ENCODE assay signal across 19 cellular contexts in genomic region chr1:38564946-38565570, GRCh38.
DNase-seq lines count a peak whose midpoint lies in the region; ATAC-seq, FAIRE-seq and TF ChIP-seq lines count a peak whose summit lies in the region.
"Had no signal": no experiment of that assay in that cellular context is flagged by ENCODE, and none has a peak within 500 bp of the region (broad histone marks: within the 10 kb centered on the region; RNA-seq: fewer than 3 reads in every experiment).

No MANE protein-coding gene starts in this region.

- H3K4me3 Mint-ChIP-seq in activated T-helper 1 cell treated with anti-CD3 and anti-CD28 coated beads, Interleukin-12 subunit alpha, Interleukin-12 subunit beta, Interleukin-2, Interleukin-4 antibody, amounts not matched to agents 30 ng/mL and 10 ng/mL and 1 ng/mL, durations not matched to agents 14 hours and 24 hours and 36 hours: no peak overlapping the region
- no peak overlapping the region for H3K4me3 Mint-ChIP-seq in activated CD4-positive, alpha-beta memory T cell treated with anti-CD3 and anti-CD28 coated beads, Interleukin-2, amount 10 ng/mL, durations not matched to agents 7 days and 5 days
- H3K4me3 Mint-ChIP-seq: H9 had no signal

- 69% methylated on average over 9 of the region's 9 CpGs for WGBS in liver
- 7% methylated on average over 5 of the region's 9 CpGs for WGBS in HepG2 (ENCODE audit: low lambda C conversion rate)
- WGBS in right lobe of liver (ENCODE audit: insufficient coverage, low coverage, low lambda C conversion rate, missing lambda C conversion rate): 69% methylated on average over 5 of the region's 9 CpGs

- H3K4me1 Mint-ChIP-seq in activated T-helper 1 cell treated with anti-CD3 and anti-CD28 coated beads, Interleukin-12 subunit alpha, Interleukin-12 subunit beta, Interleukin-2, Interleukin-4 antibody, amounts not matched to agents 30 ng/mL and 10 ng/mL and 1 ng/mL, durations not matched to agents 14 hours and 24 hours and 36 hours (ENCODE audit: low read depth): peaks cover 35% of the 10 kb centered on the region
- H3K4me1 Mint-ChIP-seq in activated CD4-positive, alpha-beta memory T cell treated with anti-CD3 and anti-CD28 coated beads, Interleukin-2, amount 10 ng/mL, durations not matched to agents 7 days and 5 days: peaks cover 45% of the 10 kb centered on the region

- CTCF ChIA-PET in HepG2 (lab: Yijun Ruan, JAX; ENCODE audit: low intra/inter-chr PET ratio, low total read pairs): no interaction called here
- CTCF ChIA-PET in activated CD4-positive, alpha-beta memory T cell treated with anti-CD3 and anti-CD28 coated beads, Interleukin-2, amount 10 ng/mL, durations not matched to agents 7 days and 5 days (lab: Charles Lee): interaction anchor here (1.4 kb wide), 1 partner anchor 37 kb away, joined by 4 read pairs; no protein-coding TSS in a partner anchor

- DNase-seq in HepG2 (ENCODE audit: low spot score) (no peak), right lobe of liver (peak in 2 of 3 donors; percentile 51 to 80), AML-193 (lab: John Stamatoyannopoulos, UW) (no peak), COLO668 (lab: John Stamatoyannopoulos, UW; ENCODE audit: unreplicated experiment) (no peak)
- no peak for DNase-seq in activated T-helper 1 cell treated with anti-CD3 and anti-CD28 coated beads, Interleukin-12 subunit alpha, Interleukin-12 subunit beta, Interleukin-2, Interleukin-4 antibody, amounts not matched to agents 30 ng/mL and 10 ng/mL and 1 ng/mL, durations not matched to agents 14 hours and 24 hours and 36 hours (ENCODE audit: low spot score)
- no peak for DNase-seq in activated CD4-positive, alpha-beta memory T cell treated with anti-CD3 and anti-CD28 coated beads, Interleukin-2, amount 10 ng/mL, durations not matched to agents 7 days and 5 days
- DNase-seq: Caco-2; DMS53; H9; NCI-H1092; NCI-H1694; NK-92 treated with Interleukin-12 subunit alpha and Interleukin-12 subunit beta, amount 100 ng/mL, for 24 hours; OCI-M1; SHP77 treated with DMSO at 0.1 percent for 48 hours had no signal

- TF ChIP-seq RAD21 in liver (IDR thresholded peaks at IDR 0.05): no peak
- TF ChIP-seq RAD21 in HepG2 (CRISPR knock-in tag; IDR thresholded peaks at IDR 0.05): no peak

- no peaks in the 10 kb centered on the region for H3K79me2 ChIP-seq in HepG2 (ENCODE audit: insufficient read depth, low read length)

- H3K36me3 Mint-ChIP-seq in activated T-helper 1 cell treated with anti-CD3 and anti-CD28 coated beads, Interleukin-12 subunit alpha, Interleukin-12 subunit beta, Interleukin-2, Interleukin-4 antibody, amounts not matched to agents 30 ng/mL and 10 ng/mL and 1 ng/mL, durations not matched to agents 14 hours and 24 hours and 36 hours (ENCODE audit: low read depth): peaks cover 2% of the 10 kb centered on the region
- no peaks in the 10 kb centered on the region for H3K36me3 Mint-ChIP-seq in activated CD4-positive, alpha-beta memory T cell treated with anti-CD3 and anti-CD28 coated beads, Interleukin-2, amount 10 ng/mL, durations not matched to agents 7 days and 5 days (ENCODE audit: low read depth)
- H3K36me3 Mint-ChIP-seq: CD14-positive monocyte had no signal

- no peak overlapping the region for H3K4me2 ChIP-seq in HepG2 (ENCODE audit: low read depth, low read length)
- H3K4me2 ChIP-seq: KMS-11 had no signal

- intact Hi-C loops in HepG2 (cut with micrococcal nuclease; ENCODE audit: unreplicated experiment) (no loop called here), right lobe of liver (cut with DNase I) (no loop called here)
- intact Hi-C loops in activated T-helper 1 cell treated with anti-CD3 and anti-CD28 coated beads, Interleukin-12 subunit alpha, Interleukin-12 subunit beta, Interleukin-2, Interleukin-4 antibody, amounts not matched to agents 30 ng/mL and 10 ng/mL and 1 ng/mL, durations not matched to agents 14 hours and 24 hours and 36 hours (cut with micrococcal nuclease): no loop called here

- H3K27ac ChIP-seq in liver (ENCODE audit: low read depth in 1 of 2, low read length in 2 of 2) (no peak overlapping the region), HepG2 (ENCODE audit: extremely low read length, insufficient read depth, low read length) (no peak overlapping the region), right lobe of liver (no peak overlapping the region)
- H3K27ac ChIP-seq: KMS-11 had no signal

- no peak for TF ChIP-seq CTCF in liver (IDR thresholded peaks at IDR 0.05; ENCODE audit: low read depth, low read length, missing input control)
- TF ChIP-seq CTCF in HepG2 (CRISPR knock-in tag; IDR thresholded peaks at IDR 0.05): no peak
- no peak for TF ChIP-seq CTCF in right lobe of liver (IDR thresholded peaks at IDR 0.05)

- H3K9me3 Mint-ChIP-seq in activated T-helper 1 cell treated with anti-CD3 and anti-CD28 coated beads, Interleukin-12 subunit alpha, Interleukin-12 subunit beta, Interleukin-2, Interleukin-4 antibody, amounts not matched to agents 30 ng/mL and 10 ng/mL and 1 ng/mL, durations not matched to agents 14 hours and 24 hours and 36 hours: no peaks in the 10 kb centered on the region
- no peaks in the 10 kb centered on the region for H3K9me3 Mint-ChIP-seq in activated CD4-positive, alpha-beta memory T cell treated with anti-CD3 and anti-CD28 coated beads, Interleukin-2, amount 10 ng/mL, durations not matched to agents 7 days and 5 days
- H3K9me3 Mint-ChIP-seq: H9 had no signal

- H3K36me3 ChIP-seq in liver (ENCODE audit: control insufficient read depth in 4 of 4, insufficient read depth in 3 of 4, low read depth in 1 of 4, low read length in 3 of 4) (no peaks in the 10 kb centered on the region), HepG2 (replicated peaks in 1 of 2; ENCODE audit: control insufficient read depth in 1 of 2, insufficient read depth in 2 of 2, low read length in 2 of 2) (no peaks in the 10 kb centered on the region), right lobe of liver (no peaks in the 10 kb centered on the region)

- H3K27me3 ChIP-seq in liver (ENCODE audit: control insufficient read depth in 4 of 4, insufficient read depth in 4 of 4, low read length in 3 of 4) (no peaks in the 10 kb centered on the region), HepG2 (ENCODE audit: control insufficient read depth in 1 of 2, insufficient read depth in 2 of 2, low read length in 2 of 2) (peaks cover 3 to 9% of the 10 kb centered on the region in 2 experiments; a peak in 2 of 5 replicates), right lobe of liver (peaks cover 0 to 5% of the 10 kb centered on the region in 2 donors)

- no peaks in the 10 kb centered on the region for H4K20me1 ChIP-seq in HepG2 (ENCODE audit: insufficient read depth, low read length)

- H3K4me3 ChIP-seq in liver (ENCODE audit: low read depth in 1 of 3, low read length in 3 of 3) (no peak overlapping the region), HepG2 (replicated peaks in 1 of 3; ENCODE audit: insufficient read depth in 1 of 3, low read depth in 2 of 3, low read length in 3 of 3) (no peak overlapping the region), right lobe of liver (no peak overlapping the region)

- no peak for FAIRE-seq in HepG2 (lab: Jason Lieb, UNC)
- FAIRE-seq: A204.1 had no signal

- ATAC-seq in HepG2 (no peak), right lobe of liver (peak; percentile 71 to 88 (median 77)), GM19324 (IDR thresholded peaks at IDR 0.05; ENCODE audit: low FRiP score, unreplicated experiment) (no peak)

- H3K27ac Mint-ChIP-seq in activated T-helper 1 cell treated with anti-CD3 and anti-CD28 coated beads, Interleukin-12 subunit alpha, Interleukin-12 subunit beta, Interleukin-2, Interleukin-4 antibody, amounts not matched to agents 30 ng/mL and 10 ng/mL and 1 ng/mL, durations not matched to agents 14 hours and 24 hours and 36 hours: peak overlapping the region; percentile 20
- H3K27ac Mint-ChIP-seq in activated CD4-positive, alpha-beta memory T cell treated with anti-CD3 and anti-CD28 coated beads, Interleukin-2, amount 10 ng/mL, durations not matched to agents 7 days and 5 days: no peak overlapping the region
- H3K27ac Mint-ChIP-seq: H9 had no signal

- TF ChIP-seq EP300 in HepG2 (IDR thresholded peaks at IDR 0.05; ENCODE audit: low read depth in 2 of 2, low read length in 2 of 2) (no peak), HepG2 (CRISPR knock-in tag; IDR thresholded peaks at IDR 0.05; ENCODE audit: borderline replicate concordance) (no peak)

- POLR2A ChIA-PET in HepG2 (lab: Yijun Ruan, JAX): no interaction called here
- POLR2A ChIA-PET in activated CD4-positive, alpha-beta memory T cell treated with anti-CD3 and anti-CD28 coated beads, Interleukin-2, amount 10 ng/mL, durations not matched to agents 7 days and 5 days (lab: Charles Lee): no interaction called here

- H3K27me3 Mint-ChIP-seq in activated T-helper 1 cell treated with anti-CD3 and anti-CD28 coated beads, Interleukin-12 subunit alpha, Interleukin-12 subunit beta, Interleukin-2, Interleukin-4 antibody, amounts not matched to agents 30 ng/mL and 10 ng/mL and 1 ng/mL, durations not matched to agents 14 hours and 24 hours and 36 hours (ENCODE audit: insufficient read depth): peaks cover 46% of the 10 kb centered on the region
- H3K27me3 Mint-ChIP-seq in activated CD4-positive, alpha-beta memory T cell treated with anti-CD3 and anti-CD28 coated beads, Interleukin-2, amount 10 ng/mL, durations not matched to agents 7 days and 5 days: peaks cover 47% of the 10 kb centered on the region

- H3K4me1 ChIP-seq in liver (ENCODE audit: control insufficient read depth in 4 of 4, insufficient read depth in 4 of 4, low read length in 3 of 4): peaks cover 0 to 7% (median 3%) of the 10 kb centered on the region in 4 donors
- no peaks in the 10 kb centered on the region for H3K4me1 ChIP-seq in HepG2 (ENCODE audit: insufficient read depth, low read length)
- H3K4me1 ChIP-seq in right lobe of liver: peaks cover 0 to 4% (median 0%) of the 10 kb centered on the region in 4 donors

- TF ChIP-seq POLR2A in HepG2 (IDR thresholded peaks at IDR 0.05; ENCODE audit: insufficient read depth in 1 of 2, low read depth in 2 of 2, low read length in 2 of 2) (no peak), right lobe of liver (IDR thresholded peaks at IDR 0.05) (no peak)

- in situ Hi-C loops in HepG2 (cut with HindIII; ENCODE audit: extremely low pct_ligation_motif_present, low pct_unique_long_range_greater_than_20kb): no loop called here

- H2AFZ ChIP-seq in HepG2 (ENCODE audit: low read length): no peak overlapping the region

- no peaks in the 10 kb centered on the region for H3K9me3 ChIP-seq in liver (ENCODE audit: control insufficient read depth in 4 of 4, low read length in 3 of 4)
- H3K9me3 ChIP-seq in HepG2 (ENCODE audit: low read length): no peaks in the 10 kb centered on the region
- H3K9me3 ChIP-seq in right lobe of liver: no peaks in the 10 kb centered on the region
- H3K9me3 ChIP-seq: Caco-2 had no signal

- BruUV-seq in HepG2 (replicated peaks; lab: Mats Ljungman, UMichigan): no TSS peak

- H3K9ac ChIP-seq in liver (ENCODE audit: low read depth in 1 of 2, low read length in 2 of 2) (no peak overlapping the region), HepG2 (ENCODE audit: insufficient read depth, low read depth, low read length) (no peak overlapping the region)
- H3K9ac ChIP-seq: KMS-11 had no signal

TF ChIP-seq in liver, 16 proteins besides CTCF, POLR2A, EP300 and RAD21 (continues in another document):
- TF ChIP-seq GABPA (IDR thresholded peaks at IDR 0.05 in 1 of 2, conservative IDR thresholded peaks at IDR 0.05 in 1 of 2) (no peak), HNF4A (conservative IDR thresholded peaks at IDR 0.05) (peak; percentile 67 to 77)

Comparison
In these comparisons a context has a peak if more than half of its experiments do, and no peak if none do; other contexts are left out.
1. ATAC-seq: peak in right lobe of liver (4 of 4); none in HepG2 (single experiment) and GM19324 (single experiment).
2. DNase-seq: peak in right lobe of liver (2 of 3); none in HepG2 (single experiment), activated T-helper 1 cell treated with anti-CD3 and anti-CD28 coated beads, Interleukin-12 subunit alpha, Interleukin-12 subunit beta, Interleukin-2, Interleukin-4 antibody, amounts not matched to agents 30 ng/mL and 10 ng/mL and 1 ng/mL, durations not matched to agents 14 hours and 24 hours and 36 hours (single experiment), AML-193 (0 of 2), activated CD4-positive, alpha-beta memory T cell treated with anti-CD3 and anti-CD28 coated beads, Interleukin-2, amount 10 ng/mL, durations not matched to agents 7 days and 5 days (single experiment) and COLO668 (single experiment).